9 cellular contexts compared by ENCODE assay signal in genomic region chr22:36197065-36197440, GRCh38. TPM values are rescaled to one million over a fixed set of nuclear protein-coding genes. Genes with fewer than 3 reads are reported as not detected.
DNase-seq lines count a peak whose midpoint lies in the region; ATAC-seq, FAIRE-seq and TF ChIP-seq lines count a peak whose summit lies in the region.
"Had no signal": no experiment of that assay in that cellular context is flagged by ENCODE, and none has a peak within 500 bp of the region (broad histone marks: within the 10 kb centered on the region; RNA-seq: fewer than 3 reads in every experiment).

No MANE protein-coding gene starts in this region.

- ATAC-seq in heart left ventricle = peak; percentile 38 to 67 (median 56)
- no peak for ATAC-seq in HG03521 (IDR thresholded peaks at IDR 0.05; ENCODE audit: unreplicated experiment)
- ATAC-seq in stimulated activated naive B cell treated with anti-CD40 and anti-IgM and Interleukin-4, amounts not matched to agents 10 μg/mL and 1 μg/mL and 100 μg/mL, for 72 hours (replicated peaks) = no peak

- 32 to 49% (median 40%) methylated on average over 4 to 5 of the region's 5 CpGs for WGBS in heart left ventricle, 4 donors

- H3K27me3 ChIP-seq in SJCRH30 (no peaks in the 10 kb centered on the region), heart left ventricle (no peaks in the 10 kb centered on the region)
- H3K27me3 ChIP-seq: dorsolateral prefrontal cortex had no signal

- no peaks in the 10 kb centered on the region for H3K9me3 Mint-ChIP-seq in stimulated activated naive B cell treated with anti-CD40 and anti-IgM and Interleukin-4, amounts not matched to agents 10 μg/mL and 1 μg/mL and 100 μg/mL, for 72 hours

- H3K9me3 ChIP-seq in SJCRH30 (replicated peaks) (no peaks in the 10 kb centered on the region), heart left ventricle (no peaks in the 10 kb centered on the region), kidney (ENCODE audit: control insufficient read depth in 1 of 2, low read length in 2 of 2) (no peaks in the 10 kb centered on the region)

- H3K4me1 ChIP-seq in SJCRH30 (peaks cover 19% of the 10 kb centered on the region), heart left ventricle (peaks cover 0 to 76% (median 40%) of the 10 kb centered on the region in 12 donors), kidney (ENCODE audit: control insufficient read depth in 1 of 2, insufficient read depth in 1 of 2, low read depth in 1 of 2, low read length in 2 of 2) (peaks cover 17 to 25% of the 10 kb centered on the region in 2 donors)

- no peak overlapping the region for H3K27ac Mint-ChIP-seq in stimulated activated naive B cell treated with anti-CD40 and anti-IgM and Interleukin-4, amounts not matched to agents 10 μg/mL and 1 μg/mL and 100 μg/mL, for 72 hours

- peaks cover 32 to 45% of the 10 kb centered on the region in 2 donors for H3K27me3 Mint-ChIP-seq in stimulated activated naive B cell treated with anti-CD40 and anti-IgM and Interleukin-4, amounts not matched to agents 10 μg/mL and 1 μg/mL and 100 μg/mL, for 72 hours

- DNase-seq in H4 (ENCODE audit: low spot score) = peak; percentile 38
- peak; percentile 77 to 85 for DNase-seq in SJCRH30
- DNase-seq in heart left ventricle = peak in 4 of 5 donors; percentile 49 to 85 (median 70)
- peak; percentile 52 for DNase-seq in retinal pigment epithelial cell (ENCODE audit: low read depth)
- DNase-seq in NCI-H187 treated with DMSO at 0.1 percent for 48 hours (lab: John Stamatoyannopoulos, UW) = no peak
- no peak for DNase-seq in kidney
- no peak for DNase-seq in stimulated activated naive B cell treated with anti-CD40 and anti-IgM and Interleukin-4, amounts not matched to agents 10 μg/mL and 1 μg/mL and 100 μg/mL, for 72 hours

- H3K36me3 Mint-ChIP-seq in stimulated activated naive B cell treated with anti-CD40 and anti-IgM and Interleukin-4, amounts not matched to agents 10 μg/mL and 1 μg/mL and 100 μg/mL, for 72 hours = no peaks in the 10 kb centered on the region

- intact Hi-C loops in heart left ventricle (cut with DNase I) = loop anchor here (2.0 to 10.0 kb wide), 8 partner anchors 40 to 288 kb away; partner anchors contain the start of genes APOL2 (in 4 of the 10) and TXN2 (in 4 of the 10)
- intact Hi-C loops in kidney (cut with DNase I) = no loop called here

- H3K27ac ChIP-seq in SJCRH30 (peak overlapping the region; percentile 9; the same call in 1 of the 2 replicates), heart left ventricle (peak overlapping the region in 11 of 12 donors; percentile 8 to 81 (median 60)), kidney (ENCODE audit: low read depth in 2 of 2, low read length in 2 of 2) (peak overlapping the region in 1 of 2 donors; percentile 32)

- H3K4me3 Mint-ChIP-seq in stimulated activated naive B cell treated with anti-CD40 and anti-IgM and Interleukin-4, amounts not matched to agents 10 μg/mL and 1 μg/mL and 100 μg/mL, for 72 hours = no peak overlapping the region

- TF ChIP-seq CTCF in heart left ventricle (IDR thresholded peaks at IDR 0.05) (no peak), retinal pigment epithelial cell (conservative IDR thresholded peaks at IDR 0.05; ENCODE audit: low read depth, low read length) (no peak), kidney (IDR thresholded peaks at IDR 0.05; ENCODE audit: borderline replicate concordance, extremely low read depth, insufficient read depth) (no peak)

- peak overlapping the region in 1 of 2 donors; percentile 34 for H3K9ac ChIP-seq in kidney (ENCODE audit: low read length in 2 of 2)

- H3K36me3 ChIP-seq in SJCRH30 = no peaks in the 10 kb centered on the region
- H3K36me3 ChIP-seq in heart left ventricle = peaks cover 0 to 12% (median 0%) of the 10 kb centered on the region in 9 donors
- no peaks in the 10 kb centered on the region for H3K36me3 ChIP-seq in kidney (ENCODE audit: control insufficient read depth in 1 of 2, insufficient read depth in 2 of 2, low read length in 2 of 2)

- TF ChIP-seq POLR2A in heart left ventricle (IDR thresholded peaks at IDR 0.05) = no peak

- peak overlapping the region; percentile 1; the same call in 1 of the 2 replicates for H3K4me3 ChIP-seq in SJCRH30
- peak overlapping the region in 1 of 12 donors; percentile 3 for H3K4me3 ChIP-seq in heart left ventricle
- H3K4me3 ChIP-seq in retinal pigment epithelial cell (ENCODE audit: low read length) = no peak overlapping the region
- no peak overlapping the region for H3K4me3 ChIP-seq in kidney (ENCODE audit: low read length in 2 of 2)
- H3K4me3 ChIP-seq: dorsolateral prefrontal cortex had no signal

- H3K4me1 Mint-ChIP-seq in stimulated activated naive B cell treated with anti-CD40 and anti-IgM and Interleukin-4, amounts not matched to agents 10 μg/mL and 1 μg/mL and 100 μg/mL, for 72 hours = peaks cover 13 to 16% of the 10 kb centered on the region in 2 donors

- no peak for FAIRE-seq in kidney (lab: Jason Lieb, UNC)

RNA-seq across cellular contexts. Expression of gene APOL4, which starts 4.6 kb away (rescaled TPM):
- 2.7 and 3.6 TPM in 2 replicates for total RNA-seq in H4 (2014; rRNA removed; shearing (Covaris generic))
- 0.10 TPM in 1 of 2 replicates, not detected in the other for total RNA-seq in SJCRH30 (2014; rRNA removed; shearing (Covaris generic))
- total RNA-seq in heart left ventricle = 10 to 100 TPM in 2 of 9 donors, 1 to 10 TPM in 5, not detected in 2; 1.7 to 26.5 (median 5.7) TPM
- polyA plus RNA-seq in heart left ventricle = 1 to 10 TPM; 2.8 to 3.2 TPM
- total RNA-seq in kidney = 8.7 TPM
- 6.1 TPM for polyA plus RNA-seq in kidney (ENCODE audit: insufficient read depth, low read depth, low replicate concordance)

RNA-seq across cellular contexts. Expression of gene APOL3, which starts 36.5 kb away (rescaled TPM):
- total RNA-seq in H4 (2014; rRNA removed; shearing (Covaris generic)) = 7.2 and 9.4 TPM in 2 replicates
- 0.08 TPM in 1 of 2 replicates, not detected in the other for total RNA-seq in SJCRH30 (2014; rRNA removed; shearing (Covaris generic))
- total RNA-seq in heart left ventricle (100 to 1,000 TPM in 1 of 9 donors, 10 to 100 TPM in 8; 16.9 to 103 (median 24.5) TPM), kidney (43.7 TPM)
- polyA plus RNA-seq in heart left ventricle (10 to 100 TPM; 23.9 to 24.6 TPM), kidney (ENCODE audit: insufficient read depth, low read depth, low replicate concordance) (25.1 TPM)

RNA-seq across cellular contexts. Expression of gene APOL2, which starts 42.3 kb away (rescaled TPM):
- 31.6 and 44.0 TPM in 2 replicates for total RNA-seq in H4 (2014; rRNA removed; shearing (Covaris generic))
- 1.1 and 1.9 TPM in 2 replicates for total RNA-seq in SJCRH30 (2014; rRNA removed; shearing (Covaris generic))
- 100 to 1,000 TPM in 1 of 9 donors, 10 to 100 TPM in 8; 26.6 to 213 (median 55.9) TPM for total RNA-seq in heart left ventricle
- 10 to 100 TPM; 37.2 to 44.7 TPM for polyA plus RNA-seq in heart left ventricle
- total RNA-seq in kidney = 48.8 TPM
- polyA plus RNA-seq in kidney (ENCODE audit: insufficient read depth, low read depth, low replicate concordance) = 34.8 TPM

RNA-seq across cellular contexts. Expression of gene APOL1, which starts 55.9 kb away (rescaled TPM):
- 27.5 and 33.3 TPM in 2 replicates for total RNA-seq in H4 (2014; rRNA removed; shearing (Covaris generic))
- 0.12 and 0.30 TPM in 2 replicates for total RNA-seq in SJCRH30 (2014; rRNA removed; shearing (Covaris generic))
- 100 to 1,000 TPM in 1 of 9 donors, 10 to 100 TPM in 8; 10.4 to 132 (median 18.1) TPM for total RNA-seq in heart left ventricle
- 10 to 100 TPM; 13.4 to 18.9 TPM for polyA plus RNA-seq in heart left ventricle
- total RNA-seq in kidney = 160 TPM
- polyA plus RNA-seq in kidney (ENCODE audit: insufficient read depth, low read depth, low replicate concordance) = 51.8 TPM

Comparison
In these comparisons a context has a peak if more than half of its experiments do, and no peak if none do; other contexts are left out.
1. DNase-seq: peak in H4 (single experiment), SJCRH30 (2 of 2), heart left ventricle (4 of 5) and retinal pigment epithelial cell (single experiment); none in NCI-H187 treated with DMSO at 0.1 percent for 48 hours (single experiment), kidney (single experiment) and stimulated activated naive B cell treated with anti-CD40 and anti-IgM and Interleukin-4, amounts not matched to agents 10 μg/mL and 1 μg/mL and 100 μg/mL, for 72 hours (single experiment).
2. ATAC-seq: peak in heart left ventricle (4 of 4); none in HG03521 (single experiment) and stimulated activated naive B cell treated with anti-CD40 and anti-IgM and Interleukin-4, amounts not matched to agents 10 μg/mL and 1 μg/mL and 100 μg/mL, for 72 hours (0 of 2).